In genomic region chr4:102477657-102478056, GRCh38 we compare ENCODE assay signal across 20 cellular contexts. TPM values are rescaled to one million over a fixed set of nuclear protein-coding genes. Genes with fewer than 3 reads are reported as not detected.
A peak's percentile ranks its signal among the peaks of the same experiment; 100 is the strongest.
DNase-seq lines count a peak whose midpoint lies in the region; ATAC-seq, FAIRE-seq and TF ChIP-seq lines count a peak whose summit lies in the region.
"Had no signal": no experiment of that assay in that cellular context is flagged by ENCODE, and none has a peak within 500 bp of the region (broad histone marks: within the 10 kb centered on the region; RNA-seq: fewer than 3 reads in every experiment).

No MANE protein-coding gene starts in this region.

- 6% methylated on average over 3 of the region's 3 CpGs for WGBS in K562 (ENCODE audit: insufficient coverage, low coverage, missing lambda C conversion rate)
- 82 to 88% (median 85%) methylated on average over 3 of the region's 3 CpGs for WGBS in psoas muscle, 3 donors

- H3K36me3 ChIP-seq in K562 (ENCODE audit: control insufficient read depth, insufficient read depth, low read length) (no peaks in the 10 kb centered on the region), psoas muscle (ENCODE audit: insufficient read depth in 1 of 2, low read depth in 1 of 2) (no peaks in the 10 kb centered on the region)
- H3K36me3 ChIP-seq: neutrophil, right atrium auricular region, uterus had no signal

- H3K9me3 ChIP-seq in K562 (replicated peaks; ENCODE audit: control insufficient read depth, insufficient read depth, low read depth, low read length) (peaks cover 8% of the 10 kb centered on the region; the same call in 1 of the 2 replicates), psoas muscle (peaks cover 8% of the 10 kb centered on the region)
- H3K9me3 ChIP-seq: uterus had no signal

- CTCF ChIA-PET in K562 (lab: Yijun Ruan, JAX; ENCODE audit: low intra/inter-chr PET ratio): no interaction called here

- in situ Hi-C loops in K562 (cut with MboI): no loop called here

- no peaks in the 10 kb centered on the region for H3K79me2 ChIP-seq in K562 (ENCODE audit: control insufficient read depth, insufficient read depth, low read length)

- H3K4me1 Mint-ChIP-seq in HFFc6 (ENCODE audit: low read depth): peaks cover 10% of the 10 kb centered on the region

- peaks cover 8% of the 10 kb centered on the region for H3K36me3 Mint-ChIP-seq in HFFc6 (ENCODE audit: low read depth)
- H3K36me3 Mint-ChIP-seq: activated naive CD4-positive, alpha-beta T cell treated with anti-CD3 and anti-CD28 coated beads, Interleukin-2, amount 50 U/mL, for 24 hours had no signal

- BruUV-seq in K562 (replicated peaks; lab: Mats Ljungman, UMichigan): no TSS peak

- ATAC-seq in K562 (peak; percentile 56; the same call in 2 of the 3 replicates), foreskin keratinocyte (peak; percentile 88), HG02798 (IDR thresholded peaks at IDR 0.05; ENCODE audit: poor library complexity, unreplicated experiment) (no peak), psoas muscle (no peak)
- ATAC-seq: activated T-cell treated with anti-CD3 and anti-CD28 coated beads, Interleukin-2, amount 50 U/mL, for 72 hours had no signal

- H3K4me1 ChIP-seq in K562 (replicated peaks in 1 of 2; ENCODE audit: control insufficient read depth in 2 of 2, insufficient read depth in 2 of 2, low read length in 2 of 2): no peaks in the 10 kb centered on the region; a peak in 1 of 5 replicates
- H3K4me1 ChIP-seq in foreskin keratinocyte: no peaks in the 10 kb centered on the region
- H3K4me1 ChIP-seq in psoas muscle: no peaks in the 10 kb centered on the region
- H3K4me1 ChIP-seq: right atrium auricular region, uterus had no signal

- DNase-seq in AG09319 (ENCODE audit: extremely low read depth, low read depth) (peak; percentile 20), HFFc6 (peak; percentile 27), K562 (ENCODE audit: extremely low read depth in 1 of 4, low spot score in 3 of 4) (no peak), foreskin keratinocyte (peak in 1 of 2 donors; percentile 54), occipital lobe (lab: John Stamatoyannopoulos, UW) (no peak), amygdala (lab: John Stamatoyannopoulos, UW) (no peak), psoas muscle (no peak)
- DNase-seq: activated CD4-positive, alpha-beta T cell treated with anti-CD3 and anti-CD28 coated beads for 1 hour; activated CD8-positive, alpha-beta memory T cell treated with anti-CD3 and anti-CD28 coated beads for 24 hours; activated T-cell treated with anti-CD3 and anti-CD28 coated beads, Interleukin-2, amount 50 U/mL, for 72 hours; DMS79 treated with DMSO at 0.1 percent for 48 hours; NCI-H146; NCI-H345; uterus had no signal

- no peak for TF ChIP-seq CTCF in AG09319 (IDR thresholded peaks at IDR 0.05; ENCODE audit: low read depth, low read length)
- TF ChIP-seq CTCF in HFFc6 (IDR thresholded peaks at IDR 0.05): no peak
- no peak for TF ChIP-seq CTCF in K562 (IDR thresholded peaks at IDR 0.05 in 2 of 3, conservative IDR thresholded peaks at IDR 0.05 in 1 of 3; ENCODE audit: insufficient read depth in 2 of 3, low read depth in 1 of 3, low read length in 3 of 3)
- no peak for TF ChIP-seq CTCF in foreskin keratinocyte (conservative IDR thresholded peaks at IDR 0.05)
- no peak for TF ChIP-seq CTCF in psoas muscle (IDR thresholded peaks at IDR 0.05)

- H3K4me3 Mint-ChIP-seq in HFFc6: peak overlapping the region; percentile 0; the same call in 1 of the 2 replicates
- H3K4me3 Mint-ChIP-seq: activated naive CD4-positive, alpha-beta T cell treated with anti-CD3 and anti-CD28 coated beads, Interleukin-2, amount 50 U/mL, for 24 hours; activated T-cell treated with anti-CD3 and anti-CD28 coated beads, Interleukin-2, amount 50 U/mL, for 72 hours had no signal

- no peak overlapping the region; the same call in 1 of the 2 replicates for H3K27ac Mint-ChIP-seq in HFFc6
- H3K27ac Mint-ChIP-seq: activated naive CD4-positive, alpha-beta T cell treated with anti-CD3 and anti-CD28 coated beads, Interleukin-2, amount 50 U/mL, for 24 hours; activated T-cell treated with anti-CD3 and anti-CD28 coated beads, Interleukin-2, amount 50 U/mL, for 72 hours had no signal

- FAIRE-seq in K562 (lab: Jason Lieb, UNC): no peak
- FAIRE-seq: GM18507 had no signal

- no peak overlapping the region for H3K9ac ChIP-seq in K562 (ENCODE audit: insufficient read depth in 1 of 2, low read depth in 2 of 2, low read length in 2 of 2)

- no peak for TF ChIP-seq EP300 in K562 (IDR thresholded peaks at IDR 0.05; ENCODE audit: low read length)

- TF ChIP-seq RAD21 in K562 (CRISPR knock-in tag; conservative IDR thresholded peaks at IDR 0.05 in 1 of 2, IDR thresholded peaks at IDR 0.05 in 1 of 2): no peak

- peak overlapping the region; percentile 60 for H3K4me2 ChIP-seq in K562 (ENCODE audit: insufficient read depth, low read length)

- POLR2A ChIA-PET in K562 (lab: Yijun Ruan, JAX): interaction anchor here (0.9 kb wide), 1 partner anchor 17 kb away, joined by 3 read pairs; no protein-coding TSS in a partner anchor

- H3K4me3 ChIP-seq in K562: no peak overlapping the region
- H3K4me3 ChIP-seq in psoas muscle: no peak overlapping the region
- H3K4me3 ChIP-seq: coronary artery, right atrium auricular region, uterus had no signal

- H4K20me1 ChIP-seq in K562 (replicated peaks; ENCODE audit: control insufficient read depth, insufficient read depth, low read length): no peaks in the 10 kb centered on the region

- peaks cover 13% of the 10 kb centered on the region for H3K9me3 Mint-ChIP-seq in HFFc6

- no peak for TF ChIP-seq POLR2A in K562 (conservative IDR thresholded peaks at IDR 0.05)

- H3K27me3 Mint-ChIP-seq in HFFc6 (ENCODE audit: insufficient read depth): peaks cover 21% of the 10 kb centered on the region
- H3K27me3 Mint-ChIP-seq: activated naive CD4-positive, alpha-beta T cell treated with anti-CD3 and anti-CD28 coated beads, Interleukin-2, amount 50 U/mL, for 24 hours had no signal

- no peaks in the 10 kb centered on the region for H3K9me1 ChIP-seq in K562 (ENCODE audit: control insufficient read depth, insufficient read depth, low read length)

- peak overlapping the region; percentile 89 for H2AFZ ChIP-seq in K562 (ENCODE audit: low read depth, low read length)

- H3K27me3 ChIP-seq in K562 (ENCODE audit: control insufficient read depth in 2 of 2, insufficient read depth in 2 of 2, low read length in 2 of 2) (no peaks in the 10 kb centered on the region), foreskin keratinocyte (no peaks in the 10 kb centered on the region), psoas muscle (ENCODE audit: insufficient read depth in 3 of 3, low read length in 2 of 3) (no peaks in the 10 kb centered on the region)
- H3K27me3 ChIP-seq: neutrophil, right atrium auricular region, uterus had no signal

- H3K27ac ChIP-seq in K562 (ENCODE audit: extremely low read depth, low read depth, low read length): no peak overlapping the region
- H3K27ac ChIP-seq in foreskin keratinocyte: peak overlapping the region; percentile 57
- H3K27ac ChIP-seq in psoas muscle: no peak overlapping the region
- H3K27ac ChIP-seq: coronary artery, neutrophil, right atrium auricular region, uterus had no signal

- intact Hi-C loops in K562 (cut with micrococcal nuclease) (no loop called here), psoas muscle (cut with DNase I) (no loop called here)

TF ChIP-seq in K562, 482 proteins besides CTCF, POLR2A, EP300 and RAD21:
- TF ChIP-seq, protein P1, sequence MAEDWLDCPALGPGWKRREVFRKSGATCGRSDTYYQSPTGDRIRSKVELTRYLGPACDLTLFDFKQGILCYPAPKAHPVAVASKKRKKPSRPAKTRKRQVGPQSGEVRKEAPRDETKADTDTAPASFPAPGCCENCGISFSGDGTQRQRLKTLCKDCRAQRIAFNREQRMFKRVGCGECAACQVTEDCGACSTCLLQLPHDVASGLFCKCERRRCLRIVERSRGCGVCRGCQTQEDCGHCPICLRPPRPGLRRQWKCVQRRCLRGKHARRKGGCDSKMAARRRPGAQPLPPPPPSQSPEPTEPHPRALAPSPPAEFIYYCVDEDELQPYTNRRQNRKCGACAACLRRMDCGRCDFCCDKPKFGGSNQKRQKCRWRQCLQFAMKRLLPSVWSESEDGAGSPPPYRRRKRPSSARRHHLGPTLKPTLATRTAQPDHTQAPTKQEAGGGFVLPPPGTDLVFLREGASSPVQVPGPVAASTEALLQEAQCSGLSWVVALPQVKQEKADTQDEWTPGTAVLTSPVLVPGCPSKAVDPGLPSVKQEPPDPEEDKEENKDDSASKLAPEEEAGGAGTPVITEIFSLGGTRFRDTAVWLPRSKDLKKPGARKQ (CRISPR knock-in tag; IDR thresholded peaks at IDR 0.05): no peak

RNA-seq across cellular contexts. Expression of gene NFKB1, which starts 23.5 kb away (rescaled TPM):
- total RNA-seq in HFFc6 (2021; fragmentation: NEBNext Ultra II Directional; extraction: Animal tissue kit (Norgen Biotek cat#: 25700)): 10 to 100 TPM; 21.7 to 31.3 (median 27.5) TPM
- 8.8 and 9.8 TPM in 2 replicates for total RNA-seq in K562 (2011; cell fraction: chromatin; rRNA removed; ENCODE audit: low replicate concordance)
- 3.9 and 4.5 TPM in 2 replicates for total RNA-seq in K562 (2011; cell fraction: nucleolus; rRNA removed)
- 9.4 and 11.4 TPM in 2 replicates for total RNA-seq in K562 (2011; cell fraction: nucleoplasm; rRNA removed)
- 7.2 and 9.6 TPM in 2 replicates for total RNA-seq in K562 (2014; rRNA removed)
- total RNA-seq in K562 (2014; rRNA removed; fragmentation: Illumina TruSeq; extraction: Trizol): 10.3 and 10.6 TPM in 2 replicates
- total RNA-seq in K562 (2015; rRNA removed; fragmentation: Illumina TruSeq; extraction: Trizol): 11.5 and 11.8 TPM in 2 replicates
- 13.8 and 14.5 TPM in 2 replicates for total RNA-seq in K562 (2021)
- polyA plus RNA-seq in K562 (2011; rRNA removed): 5.8 and 10.5 TPM in 2 replicates
- 5.4 and 7.1 TPM in 2 replicates for polyA plus RNA-seq in K562 (2011; cell fraction: cytosol; rRNA removed)
- 3.8 and 6.4 TPM in 2 replicates for polyA plus RNA-seq in K562 (2011; cell fraction: nucleus; rRNA removed)
- polyA plus RNA-seq in K562 (2012): 9.7 and 13.3 TPM in 2 replicates
- polyA plus RNA-seq in K562 (2014; fragmentation: Illumina TruSeq; extraction: Trizol): 10.9 and 11.9 TPM in 2 replicates
- 1 to 10 TPM; 2.4 to 3.2 TPM for polyA plus RNA-seq in K562 (2014; fragmentation: Nextera tagmentation; extraction: Ambion mirVana)
- polyA plus RNA-seq in K562 (2014; rRNA removed): 8.2 and 8.5 TPM in 2 replicates
- polyA minus RNA-seq in K562 (2011; rRNA and poly(A)+ RNA removed): 13.8 and 15.1 TPM in 2 replicates
- polyA minus RNA-seq in K562 (2011; cell fraction: cytosol; rRNA and poly(A)+ RNA removed): 5.5 and 7.8 TPM in 2 replicates
- 4.8 and 6.1 TPM in 2 replicates for polyA minus RNA-seq in K562 (2011; cell fraction: nucleus; rRNA and poly(A)+ RNA removed)
- 41.4 and 48.4 TPM in 2 replicates for total RNA-seq in foreskin keratinocyte
- 15.0 and 20.4 TPM in 2 replicates for polyA plus RNA-seq in foreskin keratinocyte
- total RNA-seq in occipital lobe: 7.0 TPM
- 10 to 100 TPM; 19.8 to 47.5 (median 22.5) TPM for total RNA-seq in psoas muscle
- polyA plus RNA-seq in psoas muscle: 10 to 100 TPM; 11.7 to 22.0 (median 16.3) TPM

Comparison
In these comparisons a context has a peak if more than half of its experiments do, and no peak if none do; other contexts are left out.
1. DNase-seq: peak in AG09319 (single experiment) and HFFc6 (single experiment); none in K562 (0 of 4), occipital lobe (single experiment), amygdala (0 of 56) and psoas muscle (0 of 2).
2. ATAC-seq: peak in K562 (single experiment) and foreskin keratinocyte (single experiment); none in HG02798 (single experiment) and psoas muscle (0 of 4).